In the genomic region with DNA sequence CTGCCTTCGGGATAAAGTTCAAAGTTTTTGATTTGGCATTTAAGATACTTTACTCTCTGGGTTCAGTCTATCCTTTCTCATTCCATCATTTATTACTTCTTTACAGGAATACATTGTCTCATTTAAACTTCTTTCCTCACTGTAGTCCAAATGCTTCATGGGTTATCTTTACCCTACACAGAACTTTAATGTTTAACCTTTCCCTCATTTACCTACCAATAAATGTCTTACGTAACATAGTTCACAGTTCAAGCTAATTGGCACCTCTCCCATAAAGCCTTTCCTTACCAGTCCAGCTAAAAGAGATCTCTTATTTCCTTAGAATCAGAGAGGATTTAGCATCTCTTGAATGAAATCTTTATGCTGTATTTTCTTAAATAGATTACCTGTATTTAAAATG, we compare ENCODE assay signal across 21 cellular contexts.
"Had no signal": no experiment of that assay in that cellular context is flagged by ENCODE, and none has a peak within 500 bp of the region (broad histone marks: within the 10 kb centered on the region; RNA-seq: fewer than 3 reads in every experiment).

No MANE protein-coding gene starts in this region.

- H3K4me3 ChIP-seq: coronary artery, dorsolateral prefrontal cortex, esophagus muscularis mucosa, gastroesophageal sphincter, heart left ventricle, left ventricle myocardium inferior, lower lobe of right lung, mucosa of descending colon had no signal

- H3K36me3 ChIP-seq: esophagus muscularis mucosa, gastroesophageal sphincter, heart left ventricle, left ventricle myocardium inferior, lower lobe of right lung had no signal

- DNase-seq: dermis blood vessel endothelial cell; dorsolateral prefrontal cortex; effector CD4-positive, alpha-beta T cell; effector memory CD4-positive, alpha-beta T cell; foreskin keratinocyte; heart left ventricle; hippocampal formation; kidney glomerular epithelial cell; left ventricle myocardium inferior; lower lobe of right lung; mesenchymal stem cell; naive B cell had no signal

- ATAC-seq: foreskin keratinocyte, gastroesophageal sphincter, heart left ventricle, lower lobe of right lung, mucosa of descending colon had no signal

- H3K27ac ChIP-seq: coronary artery, dorsolateral prefrontal cortex, esophagus muscularis mucosa, foreskin keratinocyte, gastroesophageal sphincter, heart left ventricle, left ventricle myocardium inferior, lower lobe of right lung had no signal

- H3K9me3 ChIP-seq: gastroesophageal sphincter, lower lobe of right lung had no signal

- FAIRE-seq: colon, endothelial cell of umbilical vein, frontal cortex, islet of Langerhans, keratinocyte had no signal

- H3K4me1 ChIP-seq: esophagus muscularis mucosa, foreskin keratinocyte, gastroesophageal sphincter, heart left ventricle, left ventricle myocardium inferior, lower lobe of right lung had no signal

- H3K27me3 ChIP-seq: dorsolateral prefrontal cortex, foreskin keratinocyte, gastroesophageal sphincter, heart left ventricle had no signal
